8 cellular contexts compared by ENCODE assay signal in genomic region chr1:208235983-208236761, GRCh38. TPM values are rescaled to one million over a fixed set of nuclear protein-coding genes. Genes with fewer than 3 reads are reported as not detected.
DNase-seq lines count a peak whose midpoint lies in the region; ATAC-seq, FAIRE-seq and TF ChIP-seq lines count a peak whose summit lies in the region.

No MANE protein-coding gene starts in this region.

- H3K36me3 Mint-ChIP-seq in memory B cell, result no peaks in the 10 kb centered on the region

- no peaks in the 10 kb centered on the region for H3K36me3 ChIP-seq in PC-3 (ENCODE audit: low read depth, low read length)
- H3K36me3 ChIP-seq in mammary epithelial cell (ENCODE audit: insufficient read depth, low read length), result peaks cover 2% of the 10 kb centered on the region

- POLR2A ChIA-PET in PC-3 (lab: Charles Lee; ENCODE audit: unreplicated experiment), result no interaction called here

- H3K9me3 Mint-ChIP-seq in memory B cell, result no peaks in the 10 kb centered on the region

- H3K4me2 ChIP-seq in PC-3 (ENCODE audit: low read length) (no peak overlapping the region), mammary epithelial cell (ENCODE audit: insufficient read depth, low read depth, low read length) (no peak overlapping the region)

- no TSS peak for BruUV-seq in PC-3 (replicated peaks; lab: Mats Ljungman, UMichigan)
- BruUV-seq in mammary epithelial cell (replicated peaks; lab: Mats Ljungman, UMichigan), result no TSS peak

- TF ChIP-seq CTCF in PC-3 (conservative IDR thresholded peaks at IDR 0.05; ENCODE audit: low read depth, low read length), result no peak
- TF ChIP-seq CTCF in mammary epithelial cell (conservative IDR thresholded peaks at IDR 0.05 in 1 of 2, IDR thresholded peaks at IDR 0.05 in 1 of 2; ENCODE audit: extremely low read depth in 1 of 2, insufficient read depth in 1 of 2, low read depth in 1 of 2, low read length in 2 of 2), result no peak

- peaks cover 17% of the 10 kb centered on the region for H3K27me3 Mint-ChIP-seq in memory B cell

- H3K4me1 Mint-ChIP-seq in memory B cell, result peaks cover 7% of the 10 kb centered on the region

- H4K20me1 ChIP-seq in PC-3 (ENCODE audit: low read length), result 0 out of 2 replicates have a peak, but pooled peaks cover 7% of the 10 kb centered on the region
- H4K20me1 ChIP-seq in mammary epithelial cell (ENCODE audit: insufficient read depth, low read length), result no peaks in the 10 kb centered on the region

- DNase-seq in EH (ENCODE audit: low read depth) (peak; percentile 81), LHCN-M2 (ENCODE audit: low read depth) (peak; percentile 89), caudate nucleus (lab: John Stamatoyannopoulos, UW) (no peak), memory B cell (ENCODE audit: low spot score in 2 of 2) (no peak), urothelium cell line (ENCODE audit: low spot score) (peak; percentile 41), hepatic stellate cell (ENCODE audit: low spot score) (no peak), PC-3 (no peak), mammary epithelial cell (no peak)

- intact Hi-C loops in PC-3 (cut with micrococcal nuclease), result no loop called here
- intact Hi-C loops in mammary epithelial cell (cut with micrococcal nuclease), result loop anchor here (5.0 kb wide), 1 partner anchor 69 kb away; no protein-coding TSS in a partner anchor

- H3K4me1 ChIP-seq in PC-3 (ENCODE audit: insufficient read depth, low read length), result peaks cover 29% of the 10 kb centered on the region
- H3K4me1 ChIP-seq in mammary epithelial cell (ENCODE audit: insufficient read depth, low read length), result peaks cover 58% of the 10 kb centered on the region

- no peaks in the 10 kb centered on the region for H3K9me2 ChIP-seq in PC-3 (replicated peaks; ENCODE audit: low read length)

- peak; percentile 39 for ATAC-seq in memory B cell (ENCODE audit: low read depth)
- ATAC-seq in PC-3, result no peak

- no peak for FAIRE-seq in urothelium cell line (lab: Jason Lieb, UNC)

- WGBS in mammary epithelial cell (ENCODE audit: low coverage, missing lambda C conversion rate), result 91% methylated on average over 17 of the region's 17 CpGs

- CTCF ChIA-PET in PC-3 (lab: Charles Lee), result interaction anchor here (0.6 to 1.7 kb wide), 3 partner anchors 194 to 214 kb away, joined by 3 to 10 read pairs (median 6); no protein-coding TSS in a partner anchor
- CTCF ChIA-PET in mammary epithelial cell (lab: Charles Lee; ENCODE audit: low non-redundant PET), result no interaction called here

- dilution Hi-C loops in mammary epithelial cell (cut with HindIII; ENCODE audit: low sequenced_read_pairs), result no loop called here

- H3K79me2 ChIP-seq in PC-3 (ENCODE audit: low read length), result peaks cover 47% of the 10 kb centered on the region
- peaks cover 97% of the 10 kb centered on the region for H3K79me2 ChIP-seq in mammary epithelial cell (ENCODE audit: insufficient read depth, low read length)

- peak overlapping the region; percentile 44 for H3K27ac ChIP-seq in caudate nucleus (ENCODE audit: low read depth, low read length)
- H3K27ac ChIP-seq in PC-3 (ENCODE audit: low read length), result no peak overlapping the region
- no peak overlapping the region for H3K27ac ChIP-seq in mammary epithelial cell (ENCODE audit: insufficient read depth, low read depth, low read length)

- H3F3A ChIP-seq in PC-3 (ENCODE audit: low read length, unreplicated experiment), result no peaks in the 10 kb centered on the region

- no peak overlapping the region for H3K4me3 ChIP-seq in PC-3 (ENCODE audit: low read length)
- no peak overlapping the region for H3K4me3 ChIP-seq in mammary epithelial cell (replicated peaks in 1 of 3; ENCODE audit: insufficient read depth in 1 of 3, low read depth in 2 of 3, low read length in 3 of 3)

- no peak overlapping the region for H3K4me3 Mint-ChIP-seq in memory B cell

- no peak overlapping the region for H3K9ac ChIP-seq in PC-3 (ENCODE audit: low read length)
- no peak overlapping the region for H3K9ac ChIP-seq in mammary epithelial cell (ENCODE audit: insufficient read depth, low read length)

- H2AFZ ChIP-seq in PC-3 (ENCODE audit: low read length) (no peak overlapping the region), mammary epithelial cell (ENCODE audit: low read depth, low read length) (no peak overlapping the region)

- no peaks in the 10 kb centered on the region for H3K9me3 ChIP-seq in PC-3 (ENCODE audit: low read length)
- no peaks in the 10 kb centered on the region for H3K9me3 ChIP-seq in mammary epithelial cell (replicated peaks; ENCODE audit: insufficient read depth, low read length)

- H3K27me3 ChIP-seq in PC-3 (ENCODE audit: low read length) (no peaks in the 10 kb centered on the region), mammary epithelial cell (ENCODE audit: insufficient read depth, low read length) (no peaks in the 10 kb centered on the region)

- in situ Hi-C loops in mammary epithelial cell (cut with MboI; ENCODE audit: low sequenced_read_pairs in 2 of 2), result no loop called here

- no peak overlapping the region for H3K27ac Mint-ChIP-seq in memory B cell

RNA-seq across cellular contexts. Expression of gene PLXNA2, which starts 8.0 kb away (rescaled TPM):
- total RNA-seq in LHCN-M2 (2014; rRNA removed) (17.7 and 24.2 TPM in 2 replicates), PC-3 (2014; rRNA removed) (15.8 and 16.2 TPM in 2 replicates), mammary epithelial cell (10 to 100 TPM in 1 of 2 donors, 1 to 10 TPM in 1; 6.5 to 42.9 TPM)
- polyA plus RNA-seq in LHCN-M2 (2012), result 6.8 TPM
- polyA plus RNA-seq in mammary epithelial cell, result 11.5 TPM
- polyA minus RNA-seq in mammary epithelial cell, result 45.4 TPM

Comparison
In these comparisons a context has a peak if more than half of its experiments do, and no peak if none do; other contexts are left out.
1. DNase-seq: peak in EH (single experiment), LHCN-M2 (single experiment) and urothelium cell line (single experiment); none in caudate nucleus (0 of 61), memory B cell (0 of 2), hepatic stellate cell (single experiment), PC-3 (single experiment) and mammary epithelial cell (single experiment).